8 cellular contexts compared by ENCODE assay signal in genomic region chr16:4734730-4735575, GRCh38. TPM values are rescaled to one million over a fixed set of nuclear protein-coding genes. Genes with fewer than 3 reads are reported as not detected.
DNase-seq lines count a peak whose midpoint lies in the region; ATAC-seq and TF ChIP-seq lines count a peak whose summit lies in the region.

No MANE protein-coding gene starts in this region.

- peak; percentile 66 for ATAC-seq in GM21515 (IDR thresholded peaks at IDR 0.05; ENCODE audit: unreplicated experiment)
- peak; percentile 86 for ATAC-seq in Panc1
- ATAC-seq in activated T-helper 17 cell treated with anti-CD3 and anti-CD28 coated beads, Interleukin-2, amount 50 U/mL, for 72 hours (replicated peaks), result peak; percentile 84

- intact Hi-C loops in Panc1 (cut with micrococcal nuclease; ENCODE audit: unreplicated experiment), result no loop called here

- CTCF ChIA-PET in Panc1 (lab: Charles Lee), result interaction anchor here (0.6 to 1.2 kb wide), 2 partner anchors 20 to 52 kb away, joined by 3 to 4 read pairs; no protein-coding TSS in a partner anchor

- H3K9ac ChIP-seq in HUES64 (ENCODE audit: low read depth, low read length), result peak overlapping the region; percentile 60

- in situ Hi-C loops in Panc1 (cut with HindIII; ENCODE audit: low pct_unique_long_range_greater_than_20kb, low sequenced_read_pairs), result no loop called here

- H3K9me3 ChIP-seq in HUES64 (ENCODE audit: insufficient read depth, low read depth, low read length) (no peaks in the 10 kb centered on the region), Panc1 (ENCODE audit: control insufficient read depth, insufficient read depth, low read depth, low read length) (no peaks in the 10 kb centered on the region)

- H3K27me3 Mint-ChIP-seq in activated T-helper 17 cell treated with anti-CD3 and anti-CD28 coated beads, Interleukin-2, amount 50 U/mL, for 72 hours, result peaks cover 3% of the 10 kb centered on the region
- no peaks in the 10 kb centered on the region for H3K27me3 Mint-ChIP-seq in nephron (ENCODE audit: low read depth)

- H3K4me3 ChIP-seq in HUES64 (ENCODE audit: low read length) (peak overlapping the region; percentile 85), Panc1 (ENCODE audit: low read depth in 2 of 2, low read length in 2 of 2) (peak overlapping the region; percentile 75 to 89), fibroblast of pulmonary artery (replicated peaks; ENCODE audit: low read depth, low read length) (peak overlapping the region; percentile 91)

- WGBS in HUES64, result 14% methylated on average over 38 of the region's 38 CpGs

- H3K36me3 ChIP-seq in HUES64 (ENCODE audit: insufficient read depth, low read length) (peaks cover 11% of the 10 kb centered on the region), Panc1 (ENCODE audit: control insufficient read depth, insufficient read depth, low read length) (peaks cover 4% of the 10 kb centered on the region; the same call in 1 of the 2 replicates)

- peaks cover 6% of the 10 kb centered on the region for H3K36me3 Mint-ChIP-seq in activated T-helper 17 cell treated with anti-CD3 and anti-CD28 coated beads, Interleukin-2, amount 50 U/mL, for 72 hours (ENCODE audit: low read depth)
- peaks cover 7% of the 10 kb centered on the region for H3K36me3 Mint-ChIP-seq in nephron (ENCODE audit: low read depth)

- H3K27me3 ChIP-seq in HUES64 (ENCODE audit: insufficient read depth, low read length), result no peaks in the 10 kb centered on the region
- H3K27me3 ChIP-seq in Panc1 (ENCODE audit: control insufficient read depth, insufficient read depth, low read length), result no peaks in the 10 kb centered on the region

- peak overlapping the region; percentile 92 for H3K4me3 Mint-ChIP-seq in activated T-helper 17 cell treated with anti-CD3 and anti-CD28 coated beads, Interleukin-2, amount 50 U/mL, for 72 hours
- peak overlapping the region; percentile 97 to 98 (median 97) for H3K4me3 Mint-ChIP-seq in nephron

- peak overlapping the region; percentile 89 for H3K27ac Mint-ChIP-seq in activated T-helper 17 cell treated with anti-CD3 and anti-CD28 coated beads, Interleukin-2, amount 50 U/mL, for 72 hours
- H3K27ac Mint-ChIP-seq in nephron, result peak overlapping the region; percentile 85 to 99 (median 98)

- DNase-seq in DMS53 (lab: John Stamatoyannopoulos, UW) (peak; percentile 84), Panc1 (ENCODE audit: low read depth, low spot score) (peak; percentile 17), fibroblast of pulmonary artery (ENCODE audit: low read depth) (peak; percentile 79)
- DNase-seq in stimulated activated naive CD4-positive, alpha-beta T cell treated with Interleukin-2 at 50 U/mL for 16 hours (lab: John Stamatoyannopoulos, UW), result peak; percentile 91

- H3K4me1 Mint-ChIP-seq in activated T-helper 17 cell treated with anti-CD3 and anti-CD28 coated beads, Interleukin-2, amount 50 U/mL, for 72 hours, result peaks cover 9% of the 10 kb centered on the region
- H3K4me1 Mint-ChIP-seq in nephron, result peaks cover 15% of the 10 kb centered on the region

- POLR2A ChIA-PET in Panc1 (lab: Charles Lee), result interaction anchor here (0.5 to 0.7 kb wide), 2 partner anchors 178 to 222 kb away, joined by 3 to 7 read pairs; no protein-coding TSS in a partner anchor

- no peaks in the 10 kb centered on the region for H3K9me3 Mint-ChIP-seq in activated T-helper 17 cell treated with anti-CD3 and anti-CD28 coated beads, Interleukin-2, amount 50 U/mL, for 72 hours
- no peaks in the 10 kb centered on the region for H3K9me3 Mint-ChIP-seq in nephron

- BruUV-seq in Panc1 (replicated peaks; lab: Mats Ljungman, UMichigan), result TSS peak; percentile 89

- TF ChIP-seq CTCF in Panc1 (IDR thresholded peaks at IDR 0.05), result no peak
- no peak for TF ChIP-seq CTCF in fibroblast of pulmonary artery (IDR thresholded peaks at IDR 0.05; ENCODE audit: low read length, missing control alignments)
- no peak for TF ChIP-seq CTCF in nephron (IDR thresholded peaks at IDR 0.05; ENCODE audit: unreplicated experiment in 3 of 3)

- H3K27ac ChIP-seq in HUES64 (ENCODE audit: low read depth, low read length) (peak overlapping the region; percentile 86), Panc1 (ENCODE audit: low read length) (peak overlapping the region; percentile 86)

- H3K4me1 ChIP-seq in HUES64 (ENCODE audit: insufficient read depth, low read length) (no peaks in the 10 kb centered on the region; the same call in 1 of the 2 replicates), Panc1 (ENCODE audit: control insufficient read depth, insufficient read depth, low read length) (no peaks in the 10 kb centered on the region)

RNA-seq across cellular contexts. Expression of gene DNAAF8, which starts 0.6 kb away (rescaled TPM):
- polyA plus RNA-seq in HUES64 (2013, experiment 1 of 2), result 0.60 TPM
- polyA plus RNA-seq in HUES64 (2013, experiment 2 of 2), result 1.0 TPM
- 2.3 TPM for total RNA-seq in Panc1 (2021; ENCODE audit: unreplicated experiment)
- 2.5 TPM for polyA plus RNA-seq in Panc1 (2012; ENCODE audit: insufficient read length)
- not detected for total RNA-seq in activated T-helper 17 cell treated with anti-CD3 and anti-CD28 coated beads, Interleukin-2, amount 50 U/mL, for 72 hours

RNA-seq across cellular contexts. Expression of gene ANKS3, which starts 0.9 kb away (rescaled TPM):
- 12.6 TPM for polyA plus RNA-seq in HUES64 (2013, experiment 1 of 2)
- polyA plus RNA-seq in HUES64 (2013, experiment 2 of 2), result 12.7 TPM
- 26.6 TPM for total RNA-seq in Panc1 (2021; ENCODE audit: unreplicated experiment)
- 26.3 TPM for polyA plus RNA-seq in Panc1 (2012; ENCODE audit: insufficient read length)
- 10 to 100 TPM; 14.0 to 15.7 TPM for total RNA-seq in activated T-helper 17 cell treated with anti-CD3 and anti-CD28 coated beads, Interleukin-2, amount 50 U/mL, for 72 hours

RNA-seq across cellular contexts. Expression of gene ZNF500, which starts 32.0 kb away (rescaled TPM):
- 5.8 TPM for polyA plus RNA-seq in HUES64 (2013, experiment 1 of 2)
- 4.8 TPM for polyA plus RNA-seq in HUES64 (2013, experiment 2 of 2)
- total RNA-seq in Panc1 (2021; ENCODE audit: unreplicated experiment), result 25.8 TPM
- polyA plus RNA-seq in Panc1 (2012; ENCODE audit: insufficient read length), result 17.4 TPM
- total RNA-seq in activated T-helper 17 cell treated with anti-CD3 and anti-CD28 coated beads, Interleukin-2, amount 50 U/mL, for 72 hours, result 10 to 100 TPM in 1 of 2 donors, 1 to 10 TPM in 1; 9.7 to 12.5 TPM

RNA-seq across cellular contexts. Expression of gene NUDT16L1, which starts 41.6 kb away (rescaled TPM):
- 32.0 TPM for polyA plus RNA-seq in HUES64 (2013, experiment 1 of 2)
- 26.4 TPM for polyA plus RNA-seq in HUES64 (2013, experiment 2 of 2)
- total RNA-seq in Panc1 (2021; ENCODE audit: unreplicated experiment), result 42.9 TPM
- 85.4 TPM for polyA plus RNA-seq in Panc1 (2012; ENCODE audit: insufficient read length)
- total RNA-seq in activated T-helper 17 cell treated with anti-CD3 and anti-CD28 coated beads, Interleukin-2, amount 50 U/mL, for 72 hours, result 10 to 100 TPM; 16.8 to 28.7 TPM

RNA-seq across cellular contexts. Expression of gene SEPTIN12, which starts 53.2 kb away (rescaled TPM):
- polyA plus RNA-seq in HUES64 (2013, experiment 1 of 2), result not detected
- not detected for polyA plus RNA-seq in HUES64 (2013, experiment 2 of 2)
- total RNA-seq in Panc1 (2021; ENCODE audit: unreplicated experiment), result not detected
- polyA plus RNA-seq in Panc1 (2012; ENCODE audit: insufficient read length), result not detected
- not detected for total RNA-seq in activated T-helper 17 cell treated with anti-CD3 and anti-CD28 coated beads, Interleukin-2, amount 50 U/mL, for 72 hours

Comparison
In these comparisons a context has a peak if more than half of its experiments do, and no peak if none do; other contexts are left out.
1. Peak in every context shown above with its lines: DNase-seq, ATAC-seq, H3K4me3 ChIP-seq and H3K27ac ChIP-seq.
2. DNase-seq: peak in every context shown above with its lines; median percentile 91 in stimulated activated naive CD4-positive, alpha-beta T cell treated with Interleukin-2 at 50 U/mL for 16 hours; 84 in DMS53; 79 in fibroblast of pulmonary artery; 17 in Panc1.